In the genomic region with DNA sequence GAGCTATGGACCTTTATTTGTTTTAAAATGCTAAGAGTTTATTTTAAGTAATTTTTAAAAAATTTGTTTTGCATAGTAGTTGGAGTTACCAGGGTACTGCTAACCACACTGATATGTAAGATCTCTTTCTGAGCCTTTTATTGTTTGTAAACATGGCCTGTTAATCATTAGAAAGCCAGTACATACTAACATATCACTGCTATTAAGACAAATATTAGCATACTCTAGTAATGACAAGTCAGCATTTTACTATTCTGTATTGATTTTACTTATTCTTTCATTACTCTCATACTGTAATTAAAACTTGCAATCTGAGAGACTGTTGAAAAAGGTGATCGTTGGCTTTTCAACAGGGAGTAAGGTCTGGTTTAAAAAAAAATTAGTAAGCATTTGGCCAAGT, we compare ENCODE assay signal across 24 cellular contexts.
"Had no signal": no experiment of that assay in that cellular context is flagged by ENCODE, and none has a peak within 500 bp of the region (broad histone marks: within the 10 kb centered on the region; RNA-seq: fewer than 3 reads in every experiment).

No MANE protein-coding gene starts in this region.

- H3K4me3 ChIP-seq: adrenal gland, ascending aorta, left ventricle myocardium inferior, psoas muscle, tibial artery had no signal

- H3K27ac ChIP-seq: adrenal gland, brain microvascular endothelial cell, foreskin keratinocyte, left ventricle myocardium inferior, psoas muscle had no signal

- H3K27ac Mint-ChIP-seq: activated naive CD8-positive, alpha-beta T cell; activated T-helper 2 cell treated with anti-CD3 and anti-CD28 coated beads, Interferon-gamma antibody, Interleukin-2, Interleukin-4, amounts not matched to agents 10 μg/mL and 5 μg/mL and 100 μg/mL, durations not matched to agents 14 hours and 24 hours and 36 hours; dendritic cell treated with granulocyte-macrophage colony-stimulating factor and Interleukin-4, amounts not matched to agents 40 ng/mL and 50 ng/mL, for 4 days; stimulated activated effector memory CD8-positive, alpha-beta T cell treated with anti-CD3 and anti-CD28 coated beads, Interleukin-12 subunit alpha, Interleukin-12 subunit beta, amount 100 ng/mL, for 72 hours; stimulated activated naive CD8-positive, alpha-beta T cell treated with anti-CD3 and anti-CD28 coated beads, Interleukin-15, amount 100 ng/mL, for 72 hours had no signal

- H3K9me3 Mint-ChIP-seq: activated T-cell treated with anti-CD3 and anti-CD28 coated beads, Interleukin-2, amount 50 U/mL, for 4 hours; activated T-helper 2 cell treated with anti-CD3 and anti-CD28 coated beads, Interferon-gamma antibody, Interleukin-2, Interleukin-4, amounts not matched to agents 10 μg/mL and 5 μg/mL and 100 μg/mL, durations not matched to agents 14 hours and 24 hours and 36 hours; dendritic cell treated with granulocyte-macrophage colony-stimulating factor and Interleukin-4, amounts not matched to agents 40 ng/mL and 50 ng/mL, for 4 days; natural killer cell had no signal

- H3K27me3 ChIP-seq: adrenal gland, ascending aorta, brain microvascular endothelial cell, foreskin keratinocyte, tibial artery had no signal

- H3K27me3 Mint-ChIP-seq: activated naive CD8-positive, alpha-beta T cell; dendritic cell treated with granulocyte-macrophage colony-stimulating factor and Interleukin-4, amounts not matched to agents 40 ng/mL and 50 ng/mL, for 4 days; stimulated activated naive CD8-positive, alpha-beta T cell treated with anti-CD3 and anti-CD28 coated beads, Interleukin-15, amount 100 ng/mL, for 72 hours had no signal

- ATAC-seq: activated T-cell treated with anti-CD3 and anti-CD28 coated beads, Interleukin-2, amount 50 U/mL, for 4 hours; natural killer cell; psoas muscle; right cardiac atrium; stimulated activated naive CD8-positive, alpha-beta T cell treated with anti-CD3 and anti-CD28 coated beads, Interleukin-15, amount 100 ng/mL, for 72 hours had no signal

- DNase-seq: activated CD4-positive, alpha-beta T cell treated with anti-CD3 and anti-CD28 coated beads for 1 hour; activated CD8-positive, alpha-beta memory T cell treated with anti-CD3 and anti-CD28 coated beads, Interleukin-2, amount 50 U/mL, for 48 hours; activated naive CD4-positive, alpha-beta T cell; activated T-cell treated with anti-CD3 and anti-CD28 coated beads, Interleukin-2, amount 50 U/mL, for 4 hours; adrenal gland; brain microvascular endothelial cell; caudate nucleus; effector CD4-positive, alpha-beta T cell; foreskin keratinocyte; kidney glomerular epithelial cell; left ventricle myocardium inferior; mammary epithelial cell; midbrain; natural killer cell; psoas muscle; right cardiac atrium; stimulated activated CD4-positive, alpha-beta T cell treated with anti-CD3 and anti-CD28 coated beads, Interleukin-2, amount 100 ng/mL, for 24 hours; stimulated activated naive CD8-positive, alpha-beta T cell treated with anti-CD3 and anti-CD28 coated beads, Interleukin-15, amount 100 ng/mL, for 72 hours; tibial artery had no signal

- H3K9me3 ChIP-seq: ascending aorta, left ventricle myocardium inferior, psoas muscle, tibial artery had no signal

- H3K36me3 ChIP-seq: ascending aorta had no signal

- H3K4me3 Mint-ChIP-seq: activated naive CD8-positive, alpha-beta T cell; activated T-cell treated with anti-CD3 and anti-CD28 coated beads, Interleukin-2, amount 50 U/mL, for 4 hours; dendritic cell treated with granulocyte-macrophage colony-stimulating factor and Interleukin-4, amounts not matched to agents 40 ng/mL and 50 ng/mL, for 4 days; natural killer cell; stimulated activated effector memory CD8-positive, alpha-beta T cell treated with anti-CD3 and anti-CD28 coated beads, Interleukin-12 subunit alpha, Interleukin-12 subunit beta, amount 100 ng/mL, for 72 hours had no signal
